ENCODE assay signal across 8 cellular contexts in genomic region chr5:138755084-138755748, GRCh38. TPM values are rescaled to one million over a fixed set of nuclear protein-coding genes. Genes with fewer than 3 reads are reported as not detected.
DNase-seq lines count a peak whose midpoint lies in the region; ATAC-seq and TF ChIP-seq lines count a peak whose summit lies in the region.

No MANE protein-coding gene starts in this region.

- intact Hi-C loops in PC-3 (cut with micrococcal nuclease), result no loop called here

- H3K4me2 ChIP-seq in PC-3 (ENCODE audit: low read length), result peak overlapping the region; percentile 96

- H3K27ac ChIP-seq in PC-3 (ENCODE audit: low read length) (peak overlapping the region; percentile 87; the same call in 1 of the 2 replicates), suprapubic skin (no peak overlapping the region)

- H3K9me3 Mint-ChIP-seq in activated CD8-positive, alpha-beta memory T cell treated with anti-CD3 and anti-CD28 coated beads, Interleukin-2, amount 10 ng/mL, durations not matched to agents 7 days and 5 days (ENCODE audit: low read depth), result no peaks in the 10 kb centered on the region
- peaks cover 26% of the 10 kb centered on the region for H3K9me3 Mint-ChIP-seq in glutamatergic neuron (ENCODE audit: unreplicated experiment)

- H3K9ac ChIP-seq in PC-3 (ENCODE audit: low read length), result peak overlapping the region; percentile 94; the same call in 1 of the 2 replicates

- H3K27me3 Mint-ChIP-seq in activated CD8-positive, alpha-beta memory T cell treated with anti-CD3 and anti-CD28 coated beads, Interleukin-2, amount 10 ng/mL, durations not matched to agents 7 days and 5 days, result peaks cover 17% of the 10 kb centered on the region
- peaks cover 10% of the 10 kb centered on the region for H3K27me3 Mint-ChIP-seq in glutamatergic neuron (ENCODE audit: unreplicated experiment)

- BruUV-seq in PC-3 (replicated peaks; lab: Mats Ljungman, UMichigan), result no TSS peak

- H3K9me2 ChIP-seq in PC-3 (replicated peaks; ENCODE audit: low read length), result no peaks in the 10 kb centered on the region

- no peak for TF ChIP-seq CTCF in PC-3 (conservative IDR thresholded peaks at IDR 0.05; ENCODE audit: low read depth, low read length)
- TF ChIP-seq CTCF in glutamatergic neuron (IDR thresholded peaks at IDR 0.05; ENCODE audit: partially characterized antibody, unreplicated experiment), result no peak
- TF ChIP-seq CTCF in suprapubic skin (IDR thresholded peaks at IDR 0.05), result no peak

- no peak overlapping the region for H3K27ac Mint-ChIP-seq in activated CD8-positive, alpha-beta memory T cell treated with anti-CD3 and anti-CD28 coated beads, Interleukin-2, amount 10 ng/mL, durations not matched to agents 7 days and 5 days
- H3K27ac Mint-ChIP-seq in glutamatergic neuron (ENCODE audit: unreplicated experiment), result no peak overlapping the region

- H3K4me1 Mint-ChIP-seq in activated CD8-positive, alpha-beta memory T cell treated with anti-CD3 and anti-CD28 coated beads, Interleukin-2, amount 10 ng/mL, durations not matched to agents 7 days and 5 days, result peaks cover 34% of the 10 kb centered on the region
- H3K4me1 Mint-ChIP-seq in glutamatergic neuron (ENCODE audit: low read depth, unreplicated experiment), result peaks cover 20% of the 10 kb centered on the region

- in situ Hi-C loops in G401 (cut with HindIII; ENCODE audit: low sequenced_read_pairs), result no loop called here

- peaks cover 67% of the 10 kb centered on the region for H3K79me2 ChIP-seq in PC-3 (ENCODE audit: low read length)

- DNase-seq in activated CD8-positive, alpha-beta memory T cell treated with anti-CD3 and anti-CD28 coated beads, Interleukin-2, amount 10 ng/mL, durations not matched to agents 7 days and 5 days, result no peak
- DNase-seq in activated CD8-positive, alpha-beta memory T cell treated with anti-CD3 and anti-CD28 coated beads for 24 hours, result no peak
- DNase-seq in PC-3 (no peak), glutamatergic neuron (no peak), suprapubic skin (ENCODE audit: low spot score in 2 of 2) (peak in 1 of 2 donors; percentile 18), G401 (ENCODE audit: low spot score) (no peak), NCI-H1694 (lab: John Stamatoyannopoulos, UW) (no peak)

- H3K9me3 ChIP-seq in PC-3 (ENCODE audit: low read length) (no peaks in the 10 kb centered on the region), suprapubic skin (no peaks in the 10 kb centered on the region)

- H3K4me3 ChIP-seq in PC-3 (ENCODE audit: low read length) (peak overlapping the region; percentile 97), suprapubic skin (peak overlapping the region; percentile 95)

- no peak for TF ChIP-seq POLR2A in suprapubic skin (IDR thresholded peaks at IDR 0.05)

- H3K4me3 Mint-ChIP-seq in activated CD8-positive, alpha-beta memory T cell treated with anti-CD3 and anti-CD28 coated beads, Interleukin-2, amount 10 ng/mL, durations not matched to agents 7 days and 5 days, result peak overlapping the region; percentile 69
- H3K4me3 Mint-ChIP-seq in glutamatergic neuron (ENCODE audit: unreplicated experiment), result peak overlapping the region; percentile 96

- CTCF ChIA-PET in activated CD8-positive, alpha-beta memory T cell treated with anti-CD3 and anti-CD28 coated beads, Interleukin-2, amount 10 ng/mL, durations not matched to agents 7 days and 5 days (lab: Charles Lee), result interaction anchor here (0.7 kb wide), 1 partner anchor 964 kb away, joined by 3 read pairs; no protein-coding TSS in a partner anchor
- CTCF ChIA-PET in PC-3 (lab: Charles Lee), result no interaction called here

- H3K27me3 ChIP-seq in PC-3 (ENCODE audit: low read length) (no peaks in the 10 kb centered on the region), suprapubic skin (no peaks in the 10 kb centered on the region)

- H3K4me1 ChIP-seq in PC-3 (ENCODE audit: insufficient read depth, low read length) (peaks cover 13% of the 10 kb centered on the region), suprapubic skin (peaks cover 42% of the 10 kb centered on the region)

- H4K20me1 ChIP-seq in PC-3 (ENCODE audit: low read length), result peaks cover 41% of the 10 kb centered on the region

- H3K36me3 ChIP-seq in PC-3 (ENCODE audit: low read depth, low read length) (no peaks in the 10 kb centered on the region; the same call in 1 of the 2 replicates), suprapubic skin (no peaks in the 10 kb centered on the region)

- WGBS in suprapubic skin, result 84% methylated on average over 5 of the region's 5 CpGs

- no peak overlapping the region for H2AFZ ChIP-seq in PC-3 (ENCODE audit: low read length)

- no peak for TF ChIP-seq EP300 in suprapubic skin (IDR thresholded peaks at IDR 0.05)

- H3F3A ChIP-seq in PC-3 (ENCODE audit: low read length, unreplicated experiment), result no peaks in the 10 kb centered on the region

- no peak for ATAC-seq in activated CD8-positive, alpha-beta memory T cell treated with anti-CD3 and anti-CD28 coated beads, Interleukin-2, amount 10 ng/mL, durations not matched to agents 7 days and 5 days
- no peak for ATAC-seq in PC-3
- no peak for ATAC-seq in HG03280 (IDR thresholded peaks at IDR 0.05; ENCODE audit: unreplicated experiment)

- POLR2A ChIA-PET in PC-3 (lab: Charles Lee; ENCODE audit: unreplicated experiment), result no interaction called here

- H3K36me3 Mint-ChIP-seq in activated CD8-positive, alpha-beta memory T cell treated with anti-CD3 and anti-CD28 coated beads, Interleukin-2, amount 10 ng/mL, durations not matched to agents 7 days and 5 days, result peaks cover 19% of the 10 kb centered on the region
- peaks cover 27% of the 10 kb centered on the region for H3K36me3 Mint-ChIP-seq in glutamatergic neuron (ENCODE audit: unreplicated experiment)

RNA-seq across cellular contexts. Expression of gene CTNNA1, which starts 2.0 kb away (rescaled TPM):
- total RNA-seq in activated CD8-positive, alpha-beta memory T cell treated with anti-CD3 and anti-CD28 coated beads, Interleukin-2, amount 10 ng/mL, durations not matched to agents 7 days and 5 days, result 10 to 100 TPM; 62.0 to 89.8 TPM
- total RNA-seq in PC-3 (2014; rRNA removed), result 1.9 and 9.8 TPM in 2 replicates
- 598 TPM for total RNA-seq in glutamatergic neuron (ENCODE audit: unreplicated experiment)
- total RNA-seq in suprapubic skin, result 100 to 1,000 TPM; 260 to 332 (median 279) TPM
- 186 and 229 TPM in 2 replicates for total RNA-seq in G401 (2014; rRNA removed; shearing (Covaris generic))
